13 cellular contexts compared by ENCODE assay signal in genomic region chr16:48155926-48156789, GRCh38. TPM values are rescaled to one million over a fixed set of nuclear protein-coding genes. Genes with fewer than 3 reads are reported as not detected.
DNase-seq lines count a peak whose midpoint lies in the region; ATAC-seq, FAIRE-seq and TF ChIP-seq lines count a peak whose summit lies in the region.
"Had no signal": no experiment of that assay in that cellular context is flagged by ENCODE, and none has a peak within 500 bp of the region (broad histone marks: within the 10 kb centered on the region; RNA-seq: fewer than 3 reads in every experiment).

Gene ABCC12 (minus strand): TSS chr16:48155993. CDS start chr16:48146424, 9,569 bp downstream.

- POLR2A ChIA-PET in A549 (lab: Yijun Ruan, JAX), result interaction anchor here (1.5 kb wide), 1 partner anchor 29 kb away, joined by 4 read pairs; no protein-coding TSS in a partner anchor

- no peak within 1 kb of the TSS for H2BK120ac ChIP-seq in mesendoderm (ENCODE audit: low read depth, low read length)

- no peak within 1 kb of the TSS for H2BK15ac ChIP-seq in mesendoderm (replicated peaks; ENCODE audit: low read depth)

- no peak within 1 kb of the TSS for H2BK5ac ChIP-seq in mesendoderm (ENCODE audit: low read length)

- H3K27me3 ChIP-seq in brain microvascular endothelial cell (replicated peaks) (no peaks in the 10 kb centered on the region), mesendoderm (ENCODE audit: insufficient read depth, low read length, poor library complexity) (no peaks in the 10 kb centered on the region)
- H3K27me3 ChIP-seq: SJSA1 had no signal

- peak within 1 kb of the TSS; percentile 82 for H3K4ac ChIP-seq in mesendoderm (ENCODE audit: low read depth, low read length)

- no peak for TF ChIP-seq CTCF in A549 (IDR thresholded peaks at IDR 0.05)
- no peak for TF ChIP-seq CTCF in brain microvascular endothelial cell (IDR thresholded peaks at IDR 0.05; ENCODE audit: low read depth, low read length, missing control alignments)

- no peak within 1 kb of the TSS for H3K9ac ChIP-seq in mesendoderm (ENCODE audit: low read length)

- H3K36me3 ChIP-seq in brain microvascular endothelial cell (replicated peaks) (no peaks in the 10 kb centered on the region), mesendoderm (ENCODE audit: control insufficient read depth, insufficient read depth, low read length) (no peaks in the 10 kb centered on the region)
- H3K36me3 ChIP-seq: SJSA1 had no signal

- CTCF ChIA-PET in A549 (lab: Yijun Ruan, JAX), result interaction anchor here (0.7 to 3.7 kb wide), 25 partner anchors 9 to 1209 kb away, joined by 3 to 20 read pairs (median 5); partner anchors contain the start of gene NETO2

- TF ChIP-seq RAD21 in A549 (conservative IDR thresholded peaks at IDR 0.05 in 1 of 2, IDR thresholded peaks at IDR 0.05 in 1 of 2), result no peak

- DNase-seq in A549 (ENCODE audit: low read depth in 1 of 2, low spot score in 1 of 2), result no peak
- no peak for DNase-seq in brain microvascular endothelial cell
- no peak for DNase-seq in mesendoderm
- no peak for DNase-seq in Kasumi-1 (lab: John Stamatoyannopoulos, UW)
- no peak for DNase-seq in A172 (ENCODE audit: low spot score)
- no peak for DNase-seq in retina
- no peak for DNase-seq in dermis blood vessel endothelial cell
- DNase-seq: NCI-H1048 had no signal

- ATAC-seq in A549 (peak in 1 of 2 experiments; percentile 50; a peak in 3 of 6 replicates), HG02885 (IDR thresholded peaks at IDR 0.05; ENCODE audit: poor library complexity, unreplicated experiment) (peak; percentile 13)

- no peak for FAIRE-seq in A549 (lab: Jason Lieb, UNC)

- no peaks in the 10 kb centered on the region for H3K79me1 ChIP-seq in mesendoderm (ENCODE audit: low read length)

- H3K18ac ChIP-seq in mesendoderm (ENCODE audit: low read length), result no peak within 1 kb of the TSS

- H3K4me3 ChIP-seq in A549 (no peak within 1 kb of the TSS), brain microvascular endothelial cell (ENCODE audit: low read depth, low read length) (peak within 1 kb of the TSS; percentile 17), mesendoderm (ENCODE audit: low read length) (no peak within 1 kb of the TSS)
- H3K4me3 ChIP-seq: SJSA1 had no signal

- no peak within 1 kb of the TSS for H4K5ac ChIP-seq in mesendoderm (ENCODE audit: low read length)

- no peak for TF ChIP-seq EP300 in A549 (IDR thresholded peaks at IDR 0.05)

- peak within 1 kb of the TSS; percentile 72 to 85 for H3K27ac ChIP-seq in A549
- no peak within 1 kb of the TSS for H3K27ac ChIP-seq in brain microvascular endothelial cell
- no peak within 1 kb of the TSS for H3K27ac ChIP-seq in mesendoderm (ENCODE audit: low read depth, low read length)
- H3K27ac ChIP-seq: SJSA1 had no signal

- H3K79me2 ChIP-seq in mesendoderm (ENCODE audit: control insufficient read depth, insufficient read depth, low read length), result no peaks in the 10 kb centered on the region

- H3K4me2 ChIP-seq in A549 (peak within 1 kb of the TSS; percentile 52), mesendoderm (ENCODE audit: low read length) (no peak within 1 kb of the TSS)

- H4K8ac ChIP-seq in mesendoderm (ENCODE audit: low read depth, low read length), result no peak within 1 kb of the TSS

- 72% methylated on average over 24 of the region's 24 CpGs for WGBS in A549 (ENCODE audit: missing lambda C conversion rate)
- no CpG with 5 or more reads among the region's 24 CpGs for WGBS in mesendoderm (ENCODE audit: extremely low coverage, insufficient coverage, low lambda C conversion rate)

- no peak within 1 kb of the TSS for H3K23ac ChIP-seq in mesendoderm (ENCODE audit: low read length)

- H2AK5ac ChIP-seq in mesendoderm (ENCODE audit: low read length), result no peak within 1 kb of the TSS

- H3K56ac ChIP-seq in mesendoderm (ENCODE audit: low read length), result peak within 1 kb of the TSS; percentile 45

- in situ Hi-C loops in brain microvascular endothelial cell (cut with HindIII; ENCODE audit: low pct_ligation_motif_present, low sequenced_read_pairs), result no loop called here

- no peak for TF ChIP-seq POLR2A in A549 (IDR thresholded peaks at IDR 0.05; ENCODE audit: low read length)

- H3K9me3 ChIP-seq in A549, result no peaks in the 10 kb centered on the region
- H3K9me3 ChIP-seq: SJSA1 had no signal

- peaks cover 34% of the 10 kb centered on the region for H3K4me1 ChIP-seq in A549
- no peaks in the 10 kb centered on the region for H3K4me1 ChIP-seq in mesendoderm (ENCODE audit: control insufficient read depth, low read depth, low read length)

TF ChIP-seq in A549, 52 proteins besides CTCF, POLR2A, EP300 and RAD21:
- TF ChIP-seq NR3C1 (IDR thresholded peaks at IDR 0.05), result no peak
- no peak for TF ChIP-seq E2F6 (IDR thresholded peaks at IDR 0.05; ENCODE audit: borderline replicate concordance, low read depth)
- no peak for TF ChIP-seq FOSB (CRISPR knock-in tag; IDR thresholded peaks at IDR 0.05)
- TF ChIP-seq HDAC2 (IDR thresholded peaks at IDR 0.05), result no peak
- no peak for TF ChIP-seq ZFP36 (IDR thresholded peaks at IDR 0.05; ENCODE audit: borderline replicate concordance, partially characterized antibody)
- no peak for TF ChIP-seq FOXS1 (CRISPR knock-in tag; IDR thresholded peaks at IDR 0.05)
- TF ChIP-seq KDM1A (IDR thresholded peaks at IDR 0.05; ENCODE audit: low read depth), result no peak
- no peak for TF ChIP-seq CBX2 (IDR thresholded peaks at IDR 0.05; ENCODE audit: borderline replicate concordance, low read depth)
- no peak for TF ChIP-seq NPAS2 (CRISPR knock-in tag; IDR thresholded peaks at IDR 0.05; ENCODE audit: borderline replicate concordance)
- no peak for TF ChIP-seq RFX5 (IDR thresholded peaks at IDR 0.05)
- TF ChIP-seq KDM5A (IDR thresholded peaks at IDR 0.05), result no peak
- TF ChIP-seq HOXA7 (CRISPR knock-in tag; IDR thresholded peaks at IDR 0.05), result no peak
- TF ChIP-seq MAX (IDR thresholded peaks at IDR 0.05), result no peak
- TF ChIP-seq ATOH8 (CRISPR knock-in tag; IDR thresholded peaks at IDR 0.05; ENCODE audit: low read depth), result no peak

RNA-seq across cellular contexts. Expression of gene ABCC12, which starts in this region (rescaled TPM):
- polyA plus RNA-seq in A549 (2011; rRNA removed) (0.23 and 0.24 TPM in 2 replicates), A549 (2017; fragmentation: RNase III; extraction: RNeasy Plus Mini Kit Qiagen cat#74134 plus additional on column Dnase treatment) (0.13 TPM in 1 of 3 replicates, not detected in the others)
- polyA plus RNA-seq in A549 (2012; cell fraction: cytosol; rRNA removed), result 0.11 and 0.16 TPM in 2 replicates
- 0.41 and 1.5 TPM in 2 replicates for polyA plus RNA-seq in A549 (2012; cell fraction: nucleus; rRNA removed)
- not detected in 2 replicates for polyA minus RNA-seq in A549 (2011; rRNA and poly(A)+ RNA removed)
- polyA plus RNA-seq in mesendoderm (2013, experiment 1 of 2), result 0.01 TPM
- 0.04 TPM for polyA plus RNA-seq in mesendoderm (2013, experiment 2 of 2)
- total RNA-seq in A172 (2014; rRNA removed; shearing (Covaris generic)), result not detected in 2 replicates
- not detected in 2 replicates for total RNA-seq in dermis blood vessel endothelial cell
- total RNA-seq: epithelial cell of proximal tubule, subcutaneous adipose tissue had no signal
- polyA plus RNA-seq: AG04450 had no signal

Comparison
In these comparisons a context has a peak if more than half of its experiments do, and no peak if none do; other contexts are left out.
1. H3K27ac ChIP-seq: peak in A549 (2 of 2); none in brain microvascular endothelial cell (single experiment) and mesendoderm (single experiment).